Comparison of ENCODE assay signal across 18 cellular contexts in genomic region chr2:145421841-145422240, GRCh38.
DNase-seq lines count a peak whose midpoint lies in the region; TF ChIP-seq lines count a peak whose summit lies in the region.
"Had no signal": no experiment of that assay in that cellular context is flagged by ENCODE, and none has a peak within 500 bp of the region (broad histone marks: within the 10 kb centered on the region; RNA-seq: fewer than 3 reads in every experiment).

No MANE protein-coding gene starts in this region.

- H3K4me1 Mint-ChIP-seq in Calu3 (ENCODE audit: low read depth, unreplicated experiment), result no peaks in the 10 kb centered on the region

- peaks cover 12% of the 10 kb centered on the region for H3K9me3 Mint-ChIP-seq in Calu3 (ENCODE audit: low read depth, unreplicated experiment)

- no peak for TF ChIP-seq POLR2A in erythroblast (IDR thresholded peaks at IDR 0.05; ENCODE audit: low read length)

- CTCF ChIA-PET in Calu3 (lab: Charles Lee), result no interaction called here

- no peak overlapping the region for H3K4me3 ChIP-seq in fibroblast of the aortic adventitia (ENCODE audit: low read depth, low read length)
- H3K4me3 ChIP-seq: GM12878 had no signal

- H3K36me3 Mint-ChIP-seq in Calu3 (ENCODE audit: insufficient read depth, unreplicated experiment), result no peaks in the 10 kb centered on the region

- BruUV-seq in Calu3 (replicated peaks; lab: Mats Ljungman, UMichigan), result no TSS peak

- intact Hi-C loops in Calu3 (cut with micrococcal nuclease; ENCODE audit: unreplicated experiment), result no loop called here

- no peak for TF ChIP-seq CTCF in fibroblast of the aortic adventitia (IDR thresholded peaks at IDR 0.05; ENCODE audit: insufficient read depth, low read length)
- TF ChIP-seq CTCF in Calu3 (IDR thresholded peaks at IDR 0.05; ENCODE audit: unreplicated experiment), result no peak

- no peak overlapping the region for H3K27ac Mint-ChIP-seq in Calu3 (ENCODE audit: unreplicated experiment)
- H3K27ac Mint-ChIP-seq: CD14-positive monocyte had no signal

- DNase-seq in AG08396 (ENCODE audit: low spot score) (peak; percentile 5), GM03348 (ENCODE audit: low spot score) (peak; percentile 16), RPMI7951 (ENCODE audit: low read depth) (peak; percentile 67), fibroblast of the aortic adventitia (ENCODE audit: low read depth) (peak; percentile 18), Calu3 (no peak), HuH-7 (ENCODE audit: low spot score) (no peak), NCI-H1694 treated with DMSO at 0.1 percent for 48 hours (lab: John Stamatoyannopoulos, UW) (no peak), erythroblast (lab: John Stamatoyannopoulos, UW) (no peak)
- DNase-seq: AML-193, DMS153, MV-4-11, NCI-H1417, NCI-H1930, NCI-H2171 treated with DMSO at 0.1 percent for 48 hours, NCI-H748 treated with DMSO at 0.1 percent for 48 hours, PC-3 had no signal

- H3K27me3 Mint-ChIP-seq in Calu3 (ENCODE audit: unreplicated experiment), result no peaks in the 10 kb centered on the region

- no peak overlapping the region for H3K4me3 Mint-ChIP-seq in Calu3 (ENCODE audit: low read depth, unreplicated experiment)
- H3K4me3 Mint-ChIP-seq: CD14-positive monocyte had no signal

Comparison
In these comparisons a context has a peak if more than half of its experiments do, and no peak if none do; other contexts are left out.
1. DNase-seq: peak in AG08396 (single experiment), GM03348 (single experiment), RPMI7951 (single experiment) and fibroblast of the aortic adventitia (single experiment); none in Calu3 (single experiment), HuH-7 (single experiment), NCI-H1694 treated with DMSO at 0.1 percent for 48 hours (single experiment) and erythroblast (0 of 2).